10 cellular contexts compared by ENCODE assay signal in genomic region chr4:3766791-3767561, GRCh38. TPM values are rescaled to one million over a fixed set of nuclear protein-coding genes. Genes with fewer than 3 reads are reported as not detected.
DNase-seq lines count a peak whose midpoint lies in the region; ATAC-seq and TF ChIP-seq lines count a peak whose summit lies in the region.
"Had no signal": no experiment of that assay in that cellular context is flagged by ENCODE, and none has a peak within 500 bp of the region (broad histone marks: within the 10 kb centered on the region; RNA-seq: fewer than 3 reads in every experiment).

No MANE protein-coding gene starts in this region.

- peaks cover 31% of the 10 kb centered on the region for H3K27me3 Mint-ChIP-seq in activated naive CD8-positive, alpha-beta T cell treated with anti-CD3 and anti-CD28 coated beads, Interleukin-2, amount 50 U/mL, for 24 hours

- H3K9me3 Mint-ChIP-seq in activated naive CD8-positive, alpha-beta T cell treated with anti-CD3 and anti-CD28 coated beads, Interleukin-2, amount 50 U/mL, for 24 hours: no peaks in the 10 kb centered on the region
- H3K9me3 Mint-ChIP-seq: activated naive CD4-positive, alpha-beta T cell treated with anti-CD3 and anti-CD28 coated beads, Interleukin-2, amount 50 U/mL, for 72 hours had no signal

- peaks cover 7% of the 10 kb centered on the region for H3K4me1 Mint-ChIP-seq in activated naive CD8-positive, alpha-beta T cell treated with anti-CD3 and anti-CD28 coated beads, Interleukin-2, amount 50 U/mL, for 24 hours

- peak overlapping the region; percentile 51 for H3K4me3 Mint-ChIP-seq in activated naive CD8-positive, alpha-beta T cell treated with anti-CD3 and anti-CD28 coated beads, Interleukin-2, amount 50 U/mL, for 24 hours

- peak; percentile 51 for DNase-seq in activated CD8-positive, alpha-beta memory T cell treated with anti-CD3 and anti-CD28 coated beads, Interleukin-2, amount 50 U/mL, for 48 hours
- no peak for DNase-seq in activated CD8-positive, alpha-beta memory T cell treated with anti-CD3 and anti-CD28 coated beads for 24 hours
- DNase-seq in activated naive CD8-positive, alpha-beta T cell treated with anti-CD3 and anti-CD28 coated beads, Interleukin-2, amount 50 U/mL, for 24 hours: no peak
- peak; percentile 79 for DNase-seq in islet precursor cell
- no peak for DNase-seq in thoracic aorta (ENCODE audit: low spot score)
- DNase-seq in epidermal melanocyte (ENCODE audit: insufficient read length, low spot score): no peak
- DNase-seq in HuH-7.5 (ENCODE audit: low spot score): no peak

- no peak for ATAC-seq in activated naive CD8-positive, alpha-beta T cell treated with anti-CD3 and anti-CD28 coated beads, Interleukin-2, amount 50 U/mL, for 24 hours
- ATAC-seq in thoracic aorta (ENCODE audit: insufficient number of reproducible peaks, low FRiP score, low read depth): no peak
- no peak for ATAC-seq in HG02852 (IDR thresholded peaks at IDR 0.05; ENCODE audit: unreplicated experiment)

- H3K4me3 ChIP-seq in thoracic aorta: peak overlapping the region; percentile 72
- H3K4me3 ChIP-seq: mucosa of descending colon had no signal

- H3K4me1 ChIP-seq in thoracic aorta (ENCODE audit: control insufficient read depth in 1 of 2, low read depth in 2 of 2): peaks cover 19 to 74% of the 10 kb centered on the region in 2 donors

- H3K27ac ChIP-seq in thoracic aorta: peak overlapping the region; percentile 77 to 84

- H3K36me3 ChIP-seq in thoracic aorta: no peaks in the 10 kb centered on the region

- no peak for TF ChIP-seq CTCF in thoracic aorta (IDR thresholded peaks at IDR 0.05)

- no peaks in the 10 kb centered on the region for H3K9me3 ChIP-seq in thoracic aorta
- H3K9me3 ChIP-seq: mucosa of descending colon had no signal

- H3K36me3 Mint-ChIP-seq in activated naive CD8-positive, alpha-beta T cell treated with anti-CD3 and anti-CD28 coated beads, Interleukin-2, amount 50 U/mL, for 24 hours (ENCODE audit: low read depth): peaks cover 1% of the 10 kb centered on the region

- peak overlapping the region; percentile 35 for H3K27ac Mint-ChIP-seq in activated naive CD8-positive, alpha-beta T cell treated with anti-CD3 and anti-CD28 coated beads, Interleukin-2, amount 50 U/mL, for 24 hours
- H3K27ac Mint-ChIP-seq: activated naive CD4-positive, alpha-beta T cell treated with anti-CD3 and anti-CD28 coated beads, Interleukin-2, amount 50 U/mL, for 72 hours had no signal

- H3K27me3 ChIP-seq in thoracic aorta (replicated peaks; ENCODE audit: insufficient read depth): no peaks in the 10 kb centered on the region

RNA-seq across cellular contexts. Expression of gene ADRA2C, which starts 0.8 kb away (rescaled TPM):
- total RNA-seq in thoracic aorta: 100 to 1,000 TPM; 105 to 232 TPM

Comparison
In these comparisons a context has a peak if more than half of its experiments do, and no peak if none do; other contexts are left out.
1. DNase-seq: peak in activated CD8-positive, alpha-beta memory T cell treated with anti-CD3 and anti-CD28 coated beads, Interleukin-2, amount 50 U/mL, for 48 hours (single experiment) and islet precursor cell (single experiment); none in activated CD8-positive, alpha-beta memory T cell treated with anti-CD3 and anti-CD28 coated beads for 24 hours (single experiment), activated naive CD8-positive, alpha-beta T cell treated with anti-CD3 and anti-CD28 coated beads, Interleukin-2, amount 50 U/mL, for 24 hours (single experiment), thoracic aorta (single experiment), epidermal melanocyte (single experiment) and HuH-7.5 (single experiment).